ENCODE assay signal across 8 cellular contexts in genomic region chr14:23953116-23953463, GRCh38. TPM values are rescaled to one million over a fixed set of nuclear protein-coding genes. Genes with fewer than 3 reads are reported as not detected.
DNase-seq lines count a peak whose midpoint lies in the region; ATAC-seq and TF ChIP-seq lines count a peak whose summit lies in the region.
"Not testable (repeated sequence)": the region's sequence is repeated elsewhere in the genome, so short reads cannot be mapped to it uniquely, and the experiment has no call there.

No MANE protein-coding gene starts in this region.

- H3F3A ChIP-seq in smooth muscle cell (ENCODE audit: low read depth) = not testable (repeated sequence)

- H3K4me1 Mint-ChIP-seq in activated CD8-positive, alpha-beta memory T cell treated with anti-CD3 and anti-CD28 coated beads, Interleukin-2, amount 10 ng/mL, durations not matched to agents 7 days and 5 days = peaks cover 25% of the 10 kb centered on the region

- CTCF ChIA-PET in activated CD8-positive, alpha-beta memory T cell treated with anti-CD3 and anti-CD28 coated beads, Interleukin-2, amount 10 ng/mL, durations not matched to agents 7 days and 5 days (lab: Charles Lee) = interaction anchor here (0.6 to 2.8 kb wide), 8 partner anchors 138 to 364 kb away, joined by 3 to 14 read pairs (median 3); no protein-coding TSS in a partner anchor

- DNase-seq in NCI-H748 (lab: John Stamatoyannopoulos, UW; ENCODE audit: unreplicated experiment) = peak; percentile 38
- DNase-seq in activated CD8-positive, alpha-beta memory T cell treated with anti-CD3 and anti-CD28 coated beads, Interleukin-2, amount 10 ng/mL, durations not matched to agents 7 days and 5 days; right atrium auricular region (ENCODE audit: low spot score); smooth muscle cell (lab: John Stamatoyannopoulos, UW; ENCODE audit: unreplicated experiment): not testable (repeated sequence)
- peak; percentile 26 for DNase-seq in colonic mucosa

- H2AFZ ChIP-seq in ACC112 (ENCODE audit: low read length, unreplicated experiment) (peak overlapping the region; percentile 59), smooth muscle cell (ENCODE audit: low read depth) (peak overlapping the region; percentile 93)

- peak; percentile 8 for ATAC-seq in GM19438 (IDR thresholded peaks at IDR 0.05; ENCODE audit: low read depth, unreplicated experiment)
- ATAC-seq in activated CD8-positive, alpha-beta memory T cell treated with anti-CD3 and anti-CD28 coated beads, Interleukin-2, amount 10 ng/mL, durations not matched to agents 7 days and 5 days = not testable (repeated sequence)

- H3K36me3 ChIP-seq in ACC112 (ENCODE audit: insufficient read depth, low read length); colonic mucosa; right atrium auricular region; muscle layer of colon (ENCODE audit: insufficient read depth, low read length); smooth muscle cell (ENCODE audit: low read depth): not testable (repeated sequence)

- intact Hi-C loops in colonic mucosa (cut with DNase I) = not testable (repeated sequence)

- not testable (repeated sequence) for H3K36me3 Mint-ChIP-seq in activated CD8-positive, alpha-beta memory T cell treated with anti-CD3 and anti-CD28 coated beads, Interleukin-2, amount 10 ng/mL, durations not matched to agents 7 days and 5 days

- not testable (repeated sequence) for H3K4me1 ChIP-seq in ACC112 (ENCODE audit: control insufficient read depth, insufficient read depth, low read length, unreplicated experiment); colonic mucosa; smooth muscle cell (ENCODE audit: low read depth)
- H3K4me1 ChIP-seq in right atrium auricular region (peaks cover 0 to 22% of the 10 kb centered on the region in 2 donors), muscle layer of colon (ENCODE audit: insufficient read depth, low read length) (peaks cover 26% of the 10 kb centered on the region)

- not testable (repeated sequence) for H3K27me3 ChIP-seq in ACC112 (ENCODE audit: insufficient read depth, low read length); colonic mucosa; right atrium auricular region; muscle layer of colon (ENCODE audit: control insufficient read depth in 1 of 2, insufficient read depth in 2 of 2, low read length in 2 of 2); smooth muscle cell (ENCODE audit: low read depth)

- not testable (repeated sequence) for H3K79me2 ChIP-seq in ACC112 (ENCODE audit: control insufficient read depth, insufficient read depth, low read length, unreplicated experiment); smooth muscle cell (ENCODE audit: low read depth)

- H3K9ac ChIP-seq in colonic mucosa (ENCODE audit: low read depth in 2 of 2, low read length in 2 of 2) (peak overlapping the region; percentile 85 to 92), smooth muscle cell (ENCODE audit: low read depth) (peak overlapping the region; percentile 72)
- H3K9ac ChIP-seq in muscle layer of colon (ENCODE audit: low read length) = not testable (repeated sequence)

- H3K4me2 ChIP-seq in smooth muscle cell = peak overlapping the region; percentile 89

- H3K4me3 ChIP-seq in ACC112 (ENCODE audit: low read depth, low read length) (peak overlapping the region; percentile 86), colonic mucosa (peak overlapping the region; percentile 79), right atrium auricular region (peak overlapping the region; percentile 73 to 79), muscle layer of colon (ENCODE audit: low read depth in 1 of 2, low read length in 2 of 2) (peak overlapping the region; percentile 83 to 95), smooth muscle cell (peak overlapping the region; percentile 82)

- H4K20me1 ChIP-seq in smooth muscle cell (ENCODE audit: low read depth) = not testable (repeated sequence)

- H3K27ac ChIP-seq in ACC112 (ENCODE audit: low read depth, low read length); smooth muscle cell (ENCODE audit: low read depth): not testable (repeated sequence)
- H3K27ac ChIP-seq in colonic mucosa (peak overlapping the region; percentile 81), right atrium auricular region (peak overlapping the region; percentile 80 to 88), muscle layer of colon (ENCODE audit: low read depth, low read length) (peak overlapping the region; percentile 88)

- not testable (repeated sequence) for H3K9me3 Mint-ChIP-seq in activated CD8-positive, alpha-beta memory T cell treated with anti-CD3 and anti-CD28 coated beads, Interleukin-2, amount 10 ng/mL, durations not matched to agents 7 days and 5 days (ENCODE audit: low read depth)

- H3K9me3 ChIP-seq in colonic mucosa; right atrium auricular region; muscle layer of colon (ENCODE audit: low read length); smooth muscle cell (replicated peaks; ENCODE audit: low read depth): not testable (repeated sequence)

- H3K27me3 Mint-ChIP-seq in activated CD8-positive, alpha-beta memory T cell treated with anti-CD3 and anti-CD28 coated beads, Interleukin-2, amount 10 ng/mL, durations not matched to agents 7 days and 5 days = not testable (repeated sequence)

- H3K4me3 Mint-ChIP-seq in activated CD8-positive, alpha-beta memory T cell treated with anti-CD3 and anti-CD28 coated beads, Interleukin-2, amount 10 ng/mL, durations not matched to agents 7 days and 5 days = peak overlapping the region; percentile 88

- 70% methylated on average over 6 of the region's 6 CpGs for WGBS in smooth muscle cell (ENCODE audit: low lambda C conversion rate)

- peak overlapping the region; percentile 88 for H3K27ac Mint-ChIP-seq in activated CD8-positive, alpha-beta memory T cell treated with anti-CD3 and anti-CD28 coated beads, Interleukin-2, amount 10 ng/mL, durations not matched to agents 7 days and 5 days

- not testable (repeated sequence) for TF ChIP-seq CTCF in colonic mucosa (IDR thresholded peaks at IDR 0.05); right atrium auricular region (IDR thresholded peaks at IDR 0.05); smooth muscle cell (IDR thresholded peaks at IDR 0.05; ENCODE audit: borderline replicate concordance, insufficient read depth, poor library complexity, severe bottlenecking)

RNA-seq across cellular contexts. Expression of gene DHRS4, which starts 0.5 kb away (rescaled TPM):
- total RNA-seq in activated CD8-positive, alpha-beta memory T cell treated with anti-CD3 and anti-CD28 coated beads, Interleukin-2, amount 10 ng/mL, durations not matched to agents 7 days and 5 days = 10 to 100 TPM; 15.5 to 20.7 TPM
- total RNA-seq in colonic mucosa (10 to 100 TPM; 34.0 to 74.4 TPM), right atrium auricular region (10 to 100 TPM; 29.6 to 38.8 TPM), smooth muscle cell (16.7 and 33.1 TPM in 2 replicates)
- polyA plus RNA-seq in smooth muscle cell = 30.9 and 37.4 TPM in 2 replicates

RNA-seq across cellular contexts. Expression of gene DHRS4L2, which starts 35.6 kb away (rescaled TPM):
- 10 to 100 TPM; 16.0 to 19.4 TPM for total RNA-seq in activated CD8-positive, alpha-beta memory T cell treated with anti-CD3 and anti-CD28 coated beads, Interleukin-2, amount 10 ng/mL, durations not matched to agents 7 days and 5 days
- total RNA-seq in colonic mucosa = 10 to 100 TPM; 32.5 to 43.8 TPM
- total RNA-seq in right atrium auricular region = 10 to 100 TPM; 10.6 to 17.6 TPM
- total RNA-seq in smooth muscle cell = 8.2 and 10.6 TPM in 2 replicates
- polyA plus RNA-seq in smooth muscle cell = 21.5 and 26.0 TPM in 2 replicates
